ENCODE assay signal across 13 cellular contexts in the genomic region with DNA sequence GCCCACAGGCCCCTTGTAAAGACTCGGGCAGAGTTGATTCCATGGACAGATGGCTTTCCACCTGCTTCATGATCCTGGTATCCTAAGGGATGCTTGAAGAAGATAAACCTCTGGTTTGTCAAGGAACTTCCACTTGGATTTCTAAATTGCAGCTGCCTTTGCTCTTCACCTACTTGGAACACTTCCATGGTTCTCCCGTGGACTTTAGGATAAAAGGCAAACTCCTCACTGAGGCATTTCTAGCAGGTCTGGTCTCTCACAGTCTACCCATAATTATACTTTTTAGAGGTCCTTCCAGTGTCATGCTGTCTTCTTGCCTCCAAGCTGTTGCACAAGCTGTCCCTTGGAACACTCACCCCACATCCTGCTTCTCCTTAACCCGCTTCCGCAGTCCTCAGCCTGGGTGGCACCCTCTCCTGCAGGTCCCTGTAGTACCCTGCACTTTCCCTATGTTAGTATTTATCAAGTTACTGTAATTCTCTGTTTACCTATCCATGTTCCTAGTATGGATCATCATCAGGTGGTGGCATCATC.
"Had no signal": no experiment of that assay in that cellular context is flagged by ENCODE, and none has a peak within 500 bp of the region (broad histone marks: within the 10 kb centered on the region; RNA-seq: fewer than 3 reads in every experiment).

No MANE protein-coding gene starts in this region.

- H3K36me3 ChIP-seq: heart right ventricle, lower lobe of right lung, tibial artery, upper lobe of left lung, vagina had no signal

- H3K4me3 ChIP-seq: heart right ventricle, left lung, lower lobe of right lung, tibial artery, upper lobe of left lung, vagina had no signal

- H3K27me3 ChIP-seq: heart right ventricle, left lung, tibial artery, upper lobe of left lung, vagina had no signal

- DNase-seq: effector memory CD4-positive, alpha-beta T cell; heart right ventricle; hypothalamus; left lung; lower lobe of right lung; natural killer cell; posterior cingulate gyrus; small intestine; stimulated activated CD4-positive, alpha-beta T cell treated with anti-CD3 and anti-CD28 coated beads, Interleukin-12 subunit alpha, Interleukin-12 subunit beta, amount 100 ng/mL, for 4 hours; tibial artery; upper lobe of left lung had no signal

- H3K27ac ChIP-seq: left lung, lower lobe of right lung, tibial artery, upper lobe of left lung, vagina had no signal

- ATAC-seq: esophagus mucosa, heart right ventricle, left lung, lower lobe of right lung, natural killer cell had no signal

- H3K9me3 ChIP-seq: heart right ventricle, left lung, lower lobe of right lung, tibial artery, upper lobe of left lung, vagina had no signal
